ENCODE assay signal across 7 cellular contexts in the genomic region with DNA sequence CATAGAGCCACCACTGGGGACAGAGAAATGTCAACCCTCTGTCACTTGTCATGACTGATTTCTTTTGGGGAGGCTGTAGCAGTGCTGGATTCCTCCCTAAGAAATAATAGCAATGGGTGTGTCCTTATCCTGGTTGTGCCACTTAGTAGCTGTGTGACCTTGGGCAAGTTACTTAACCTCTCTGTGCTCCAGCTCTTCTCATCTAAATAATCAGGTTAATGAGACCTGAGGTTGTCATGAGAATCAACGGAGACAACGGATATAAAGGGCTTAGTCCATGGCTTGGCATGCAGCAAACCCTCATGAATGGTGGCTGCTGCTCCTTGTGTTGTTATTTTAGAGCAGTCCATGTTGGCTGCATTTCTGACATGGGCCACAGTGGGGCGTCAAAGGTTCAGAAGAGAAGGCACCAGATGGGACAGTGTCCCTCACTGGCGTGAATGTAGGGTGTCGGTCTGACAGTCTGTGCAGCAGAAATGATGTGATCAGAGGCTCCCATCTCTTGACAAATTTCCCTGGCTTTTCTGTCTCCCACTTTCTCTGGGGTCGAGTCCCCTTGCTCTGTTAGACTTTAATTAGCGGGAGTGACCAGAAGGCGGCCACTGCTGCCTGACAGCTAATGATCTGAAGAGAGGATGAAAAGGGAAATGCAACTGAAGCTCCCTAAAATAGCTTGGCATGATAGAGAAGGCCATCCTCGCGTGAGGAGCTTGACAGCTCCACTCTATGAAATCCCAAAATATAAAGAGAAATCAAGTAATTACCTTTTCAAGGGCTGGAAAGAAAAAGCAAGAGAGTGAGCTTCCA.
DNase-seq lines count a peak whose midpoint lies in the region; ATAC-seq and TF ChIP-seq lines count a peak whose summit lies in the region.

No MANE protein-coding gene starts in this region.

- peak; percentile 88 for ATAC-seq in GM19372 (IDR thresholded peaks at IDR 0.05; ENCODE audit: low read depth, unreplicated experiment)
- ATAC-seq in HG03196 (IDR thresholded peaks at IDR 0.05; ENCODE audit: unreplicated experiment): peak; percentile 69

- in situ Hi-C loops in astrocyte of the cerebellum (cut with HindIII; ENCODE audit: low sequenced_read_pairs): loop anchor here (25.0 kb wide), 1 partner anchor 521 kb away; no protein-coding TSS in a partner anchor

- DNase-seq in GF-D8 (lab: John Stamatoyannopoulos, UW) (peak; percentile 3), NCI-H69 (lab: John Stamatoyannopoulos, UW) (peak; percentile 79), astrocyte of the cerebellum (ENCODE audit: low read depth) (peak; percentile 46), iPS DF 4.7 (ENCODE audit: extremely low read depth, low spot score) (peak; percentile 68)
- DNase-seq in stimulated activated CD4-positive, alpha-beta T cell treated with anti-CD3 and anti-CD28 coated beads, Interleukin-4, amount 100 ng/mL, for 48 hours (ENCODE audit: low read depth in 2 of 2): peak; percentile 6 to 25

- no peak overlapping the region for H3K4me3 ChIP-seq in astrocyte of the cerebellum (ENCODE audit: low read depth, low read length)

- TF ChIP-seq CTCF in astrocyte of the cerebellum (IDR thresholded peaks at IDR 0.05; ENCODE audit: low read depth, low read length, missing control alignments): peak; percentile 76

Comparison
In these comparisons a context has a peak if more than half of its experiments do, and no peak if none do; other contexts are left out.
1. DNase-seq: peak in every context shown above with its lines; median percentile 79 in NCI-H69; 68 in iPS DF 4.7; 46 in astrocyte of the cerebellum; 16 in stimulated activated CD4-positive, alpha-beta T cell treated with anti-CD3 and anti-CD28 coated beads, Interleukin-4, amount 100 ng/mL, for 48 hours; 3 in GF-D8.